ENCODE assay signal across 17 cellular contexts in genomic region chr16:56948234-56948633, GRCh38. TPM values are rescaled to one million over a fixed set of nuclear protein-coding genes. Genes with fewer than 3 reads are reported as not detected.
DNase-seq lines count a peak whose midpoint lies in the region; ATAC-seq and TF ChIP-seq lines count a peak whose summit lies in the region.
"Had no signal": no experiment of that assay in that cellular context is flagged by ENCODE, and none has a peak within 500 bp of the region (broad histone marks: within the 10 kb centered on the region; RNA-seq: fewer than 3 reads in every experiment).

No MANE protein-coding gene starts in this region.

- no peak for TF ChIP-seq EP300 in sigmoid colon (IDR thresholded peaks at IDR 0.05)

- peaks cover 3% of the 10 kb centered on the region; the same call in 1 of the 2 replicates for H3K79me2 ChIP-seq in MM.1S (ENCODE audit: low read length)

- H3K27me3 ChIP-seq in BLaER1 = no peaks in the 10 kb centered on the region
- no peaks in the 10 kb centered on the region for H3K27me3 ChIP-seq in MM.1S (replicated peaks; ENCODE audit: insufficient read depth, low read length)
- H3K27me3 ChIP-seq in sigmoid colon = no peaks in the 10 kb centered on the region

- H4K20me1 ChIP-seq in BLaER1 = 0 out of 2 replicates have a peak, but pooled peaks cover 1% of the 10 kb centered on the region
- H4K20me1 ChIP-seq in MM.1S (ENCODE audit: insufficient read depth, low read length) = peaks cover 17% of the 10 kb centered on the region

- peaks cover 25% of the 10 kb centered on the region for H3K36me3 Mint-ChIP-seq in activated CD4-positive, alpha-beta T cell treated with anti-CD3 and anti-CD28 coated beads, Interleukin-2, amount 10 ng/mL, durations not matched to agents 24 days and 14 days (ENCODE audit: low read depth)

- peak; percentile 54 for DNase-seq in activated CD4-positive, alpha-beta T cell treated with anti-CD3 and anti-CD28 coated beads, Interleukin-2, amount 10 ng/mL, durations not matched to agents 24 days and 14 days
- DNase-seq in activated CD4-positive, alpha-beta T cell treated with anti-CD3 and anti-CD28 coated beads, Interleukin-2, amount 50 U/mL, for 48 hours = no peak
- DNase-seq in MM.1S = no peak
- peak; percentile 43 for DNase-seq in sigmoid colon
- no peak for DNase-seq in Right ventricle myocardium superior
- no peak for DNase-seq in foreskin fibroblast
- DNase-seq: COR-L47, EL, NCI-H1105, NCI-H1694, NCI-H510A treated with DMSO at 0.1 percent for 48 hours had no signal

- no peak overlapping the region for H2AFZ ChIP-seq in MM.1S (ENCODE audit: low read length)

- peaks cover 34% of the 10 kb centered on the region for H3K4me1 Mint-ChIP-seq in activated CD4-positive, alpha-beta T cell treated with anti-CD3 and anti-CD28 coated beads, Interleukin-2, amount 10 ng/mL, durations not matched to agents 24 days and 14 days

- ATAC-seq in Right ventricle myocardium superior (ENCODE audit: poor library complexity) (no peak), HG03196 (IDR thresholded peaks at IDR 0.05; ENCODE audit: unreplicated experiment) (no peak)

- no peak overlapping the region for H3K4me3 ChIP-seq in BLaER1
- no peak overlapping the region for H3K4me3 ChIP-seq in MM.1S (ENCODE audit: low read length)
- H3K4me3 ChIP-seq in sigmoid colon = no peak overlapping the region
- no peak overlapping the region for H3K4me3 ChIP-seq in foreskin fibroblast (ENCODE audit: low read depth in 1 of 2, low read length in 2 of 2)

- 96 to 98% methylated on average over 6 of the region's 6 CpGs for WGBS in sigmoid colon, 2 donors

- no peak for TF ChIP-seq POLR2A in sigmoid colon (IDR thresholded peaks at IDR 0.05)

- H3K9me3 Mint-ChIP-seq in activated CD4-positive, alpha-beta T cell treated with anti-CD3 and anti-CD28 coated beads, Interleukin-2, amount 10 ng/mL, durations not matched to agents 24 days and 14 days = no peaks in the 10 kb centered on the region

- TF ChIP-seq CTCF in MM.1S (IDR thresholded peaks at IDR 0.05; ENCODE audit: low read length) (no peak), sigmoid colon (IDR thresholded peaks at IDR 0.05) (no peak), foreskin fibroblast (IDR thresholded peaks at IDR 0.05; ENCODE audit: low read depth, low read length) (no peak)

- no peak overlapping the region for H3K9ac ChIP-seq in BLaER1
- H3K9ac ChIP-seq in MM.1S (ENCODE audit: low read length) = no peak overlapping the region
- H3K9ac ChIP-seq: KMS-11 had no signal

- intact Hi-C loops in activated CD4-positive, alpha-beta T cell treated with anti-CD3 and anti-CD28 coated beads, Interleukin-2, amount 10 ng/mL, durations not matched to agents 24 days and 14 days (cut with micrococcal nuclease) = no loop called here
- intact Hi-C loops in sigmoid colon (cut with DNase I) (no loop called here), Right ventricle myocardium superior (cut with DNase I) (no loop called here)

- peaks cover 76% of the 10 kb centered on the region for H3F3A ChIP-seq in MM.1S (ENCODE audit: insufficient read depth, low read length)

- peaks cover 99% of the 10 kb centered on the region for H3K4me1 ChIP-seq in BLaER1
- peaks cover 25% of the 10 kb centered on the region for H3K4me1 ChIP-seq in MM.1S (ENCODE audit: low read length)
- no peaks in the 10 kb centered on the region for H3K4me1 ChIP-seq in sigmoid colon

- peak overlapping the region; percentile 27 for H3K27ac Mint-ChIP-seq in activated CD4-positive, alpha-beta T cell treated with anti-CD3 and anti-CD28 coated beads, Interleukin-2, amount 10 ng/mL, durations not matched to agents 24 days and 14 days

- H3K4me2 ChIP-seq in BLaER1 (peak overlapping the region; percentile 82; the same call in 1 of the 2 replicates), MM.1S (ENCODE audit: low read depth, low read length) (no peak overlapping the region)
- H3K4me2 ChIP-seq: KMS-11 had no signal

- no peak overlapping the region for H3K4me3 Mint-ChIP-seq in activated CD4-positive, alpha-beta T cell treated with anti-CD3 and anti-CD28 coated beads, Interleukin-2, amount 10 ng/mL, durations not matched to agents 24 days and 14 days

- no peaks in the 10 kb centered on the region for H3K9me2 ChIP-seq in MM.1S (replicated peaks; ENCODE audit: insufficient read depth, low read length)

- H3K27ac ChIP-seq in BLaER1 (peak overlapping the region; percentile 58; the same call in 1 of the 2 replicates), MM.1S (ENCODE audit: low read length) (peak overlapping the region; percentile 5; the same call in 1 of the 2 replicates), sigmoid colon (no peak overlapping the region)
- H3K27ac ChIP-seq: C4-2B had no signal

- H3K9me3 ChIP-seq in BLaER1 = no peaks in the 10 kb centered on the region
- no peaks in the 10 kb centered on the region for H3K9me3 ChIP-seq in MM.1S (replicated peaks; ENCODE audit: insufficient read depth, low read length)
- no peaks in the 10 kb centered on the region for H3K9me3 ChIP-seq in sigmoid colon

- no peaks in the 10 kb centered on the region for H3K27me3 Mint-ChIP-seq in activated CD4-positive, alpha-beta T cell treated with anti-CD3 and anti-CD28 coated beads, Interleukin-2, amount 10 ng/mL, durations not matched to agents 24 days and 14 days

- H3K36me3 ChIP-seq in BLaER1 (peaks cover 35% of the 10 kb centered on the region), MM.1S (replicated peaks; ENCODE audit: insufficient read depth, low read length) (peaks cover 15% of the 10 kb centered on the region; the same call in 1 of the 2 replicates), sigmoid colon (peaks cover 22 to 42% (median 24%) of the 10 kb centered on the region in 4 donors)

RNA-seq across cellular contexts. Expression of gene CETP, which starts 13.5 kb away (rescaled TPM):
- total RNA-seq in activated CD4-positive, alpha-beta T cell treated with anti-CD3 and anti-CD28 coated beads, Interleukin-2, amount 10 ng/mL, durations not matched to agents 24 days and 14 days = not detected in 2 replicates
- total RNA-seq in sigmoid colon = under 1 TPM in 2 of 4 donors, not detected in 2; 0.36 to 0.55 TPM
- 1 to 10 TPM in 2 of 3 donors, not detected in 1; 1.2 to 2.1 TPM for polyA plus RNA-seq in sigmoid colon
- total RNA-seq in Right ventricle myocardium superior = 0.24 TPM
- total RNA-seq: H4, M059J had no signal

RNA-seq across cellular contexts. Expression of gene HERPUD1, which starts 16.3 kb away (rescaled TPM):
- 155 and 164 TPM in 2 replicates for total RNA-seq in activated CD4-positive, alpha-beta T cell treated with anti-CD3 and anti-CD28 coated beads, Interleukin-2, amount 10 ng/mL, durations not matched to agents 24 days and 14 days
- total RNA-seq in sigmoid colon = 10 to 100 TPM; 63.1 to 93.1 (median 73.1) TPM
- polyA plus RNA-seq in sigmoid colon = 100 to 1,000 TPM in 1 of 3 donors, 10 to 100 TPM in 2; 54.1 to 119 (median 59.2) TPM
- 105 TPM for total RNA-seq in Right ventricle myocardium superior

RNA-seq across cellular contexts. Expression of gene NLRC5, which starts 41.1 kb away (rescaled TPM):
- total RNA-seq in activated CD4-positive, alpha-beta T cell treated with anti-CD3 and anti-CD28 coated beads, Interleukin-2, amount 10 ng/mL, durations not matched to agents 24 days and 14 days = 208 and 214 TPM in 2 replicates
- 10 to 100 TPM in 3 of 4 donors, 1 to 10 TPM in 1; 9.5 to 37.7 (median 16.0) TPM for total RNA-seq in sigmoid colon
- 100 to 1,000 TPM in 1 of 3 donors, 10 to 100 TPM in 2; 13.8 to 119 (median 24.0) TPM for polyA plus RNA-seq in sigmoid colon
- total RNA-seq in Right ventricle myocardium superior = 9.9 TPM

Comparison
In these comparisons a context has a peak if more than half of its experiments do, and no peak if none do; other contexts are left out.
1. DNase-seq: peak in activated CD4-positive, alpha-beta T cell treated with anti-CD3 and anti-CD28 coated beads, Interleukin-2, amount 10 ng/mL, durations not matched to agents 24 days and 14 days (single experiment) and sigmoid colon (single experiment); none in activated CD4-positive, alpha-beta T cell treated with anti-CD3 and anti-CD28 coated beads, Interleukin-2, amount 50 U/mL, for 48 hours (0 of 2), MM.1S (single experiment), Right ventricle myocardium superior (single experiment) and foreskin fibroblast (0 of 2).
2. H3K27ac ChIP-seq: peak in BLaER1 (single experiment) and MM.1S (single experiment); none in sigmoid colon (0 of 4).